26 cellular contexts compared by ENCODE assay signal in the genomic region with DNA sequence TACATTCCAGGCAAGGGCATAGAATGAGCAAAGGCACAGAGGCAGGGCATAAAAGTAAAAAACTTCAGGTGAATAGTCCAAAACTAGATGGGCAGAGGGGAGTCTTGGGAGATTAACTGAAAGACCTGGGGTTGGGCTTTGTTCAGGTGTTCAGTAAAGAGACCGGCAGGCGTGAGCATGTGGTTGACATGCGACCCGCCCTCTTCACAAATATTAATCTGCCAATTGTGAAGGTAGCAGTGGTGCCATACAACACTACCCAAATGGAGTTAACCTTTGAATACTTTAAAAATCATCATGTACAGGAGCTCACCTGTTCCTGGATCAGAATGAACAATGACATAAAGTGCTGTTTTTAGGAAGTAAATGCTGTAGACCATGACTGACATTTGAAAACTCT.
"Had no signal": no experiment of that assay in that cellular context is flagged by ENCODE, and none has a peak within 500 bp of the region (broad histone marks: within the 10 kb centered on the region; RNA-seq: fewer than 3 reads in every experiment).

No MANE protein-coding gene starts in this region.

- ATAC-seq: activated CD8-positive, alpha-beta T cell treated with anti-CD3 and anti-CD28 coated beads, Interleukin-2, amount 10 ng/mL, durations not matched to agents 7 days and 5 days; body of pancreas; PC-3 had no signal

- H3K27me3 ChIP-seq: adrenal gland, body of pancreas, Peyer's patch, SJSA1 had no signal

- H3K9me3 ChIP-seq: adrenal gland, body of pancreas, Peyer's patch, SJSA1, SK-N-SH had no signal

- H3K4me2 ChIP-seq: SK-N-SH had no signal

- H3K4me3 ChIP-seq: adrenal gland, body of pancreas, Peyer's patch, SJSA1 had no signal

- H3K27ac ChIP-seq: adrenal gland, body of pancreas, Peyer's patch, SJSA1 had no signal

- H3K9ac ChIP-seq: SK-N-SH had no signal

- H3K36me3 ChIP-seq: adrenal gland had no signal

- DNase-seq: activated CD4-positive, alpha-beta T cell treated with anti-CD3 and anti-CD28 coated beads, Interleukin-2, amount 10 ng/mL, durations not matched to agents 24 days and 14 days; activated CD4-positive, alpha-beta T cell treated with anti-CD3 and anti-CD28 coated beads, Interleukin-2, amount 50 U/mL, for 4 hours; activated CD8-positive, alpha-beta T cell treated with anti-CD3 and anti-CD28 coated beads, Interleukin-2, amount 10 ng/mL, durations not matched to agents 7 days and 5 days; activated gamma-delta T cell; activated naive CD4-positive, alpha-beta T cell treated with Interleukin-2 at 50 U/mL for 16 hours; activated T-cell treated with anti-CD3 and anti-CD28 coated beads, Interleukin-2, amount 50 U/mL, for 24 hours; adrenal gland; body of pancreas; caudate nucleus; cerebellar nuclear complex; Karpas-422; KBM-7; NCI-H1105; NCI-H1436 treated with DMSO at 0.1 percent for 48 hours; NCI-H187 treated with DMSO at 0.1 percent for 48 hours; NCI-H2081; NCI-H524 treated with DMSO at 0.1 percent for 48 hours; PC-3; Peyer's patch; RPMI8226; SHP77 treated with DMSO at 0.1 percent for 48 hours; SK-N-SH had no signal

- H3K4me1 ChIP-seq: body of pancreas, Peyer's patch, SJSA1 had no signal

- FAIRE-seq: astrocyte, bronchial epithelial cell, TTC549 had no signal
